8 cellular contexts compared by ENCODE assay signal in the genomic region with DNA sequence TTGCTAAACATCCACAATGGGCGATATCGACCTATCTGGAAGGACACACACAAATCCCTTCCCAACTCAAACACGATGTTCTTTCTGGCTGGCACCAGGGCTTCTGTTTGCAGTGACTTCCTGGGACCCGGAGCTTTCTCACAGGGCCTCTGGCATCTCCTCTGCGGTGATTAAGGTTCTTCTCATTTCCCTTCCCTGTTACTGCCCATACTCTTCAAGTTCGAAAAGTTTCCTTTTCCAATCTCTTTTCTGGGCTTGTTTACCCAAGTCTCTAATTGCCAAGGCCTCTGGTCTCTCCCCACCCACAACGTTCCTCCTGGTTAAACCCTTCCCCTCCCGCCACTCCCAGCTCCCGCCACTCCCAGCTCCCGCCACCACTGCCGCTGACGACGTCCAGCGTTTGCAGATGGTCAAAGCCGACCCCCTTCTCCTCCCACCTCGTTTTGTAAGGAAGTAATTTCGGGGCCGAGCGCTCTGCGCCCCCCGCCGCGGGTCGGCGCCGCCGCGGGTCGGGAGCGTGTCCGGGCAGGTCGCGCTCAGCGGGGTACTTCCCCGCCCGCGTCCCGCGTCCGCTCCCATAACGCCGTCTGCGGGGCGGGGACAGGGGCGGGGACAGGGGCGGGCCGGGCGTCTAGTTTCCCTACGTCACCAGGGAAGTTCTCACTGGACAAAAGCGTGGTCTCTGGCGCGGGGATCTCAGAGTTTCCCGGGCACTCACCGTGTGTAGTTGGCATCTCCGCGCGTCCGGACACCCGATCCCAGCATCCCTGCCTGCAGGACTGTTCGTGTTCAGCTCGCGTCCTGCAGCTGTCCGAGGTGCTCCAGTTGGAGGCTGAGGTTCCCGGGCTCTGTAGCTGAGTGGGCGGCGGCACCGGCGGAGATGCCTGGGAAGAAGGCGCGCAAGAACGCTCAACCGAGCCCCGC. TPM values are rescaled to one million over a fixed set of nuclear protein-coding genes. Genes with fewer than 3 reads are reported as not detected.
A peak's percentile ranks its signal among the peaks of the same experiment; 100 is the strongest.
DNase-seq lines count a peak whose midpoint lies in the region; ATAC-seq and TF ChIP-seq lines count a peak whose summit lies in the region.

A gene (plus strand): TSS at position 699 of the 924 bp plus-strand sequence. CDS start 182 bp downstream, at position 881.

- intact Hi-C loops in lower lobe of right lung (cut with DNase I): no loop called here

- ATAC-seq in GM19452 (IDR thresholded peaks at IDR 0.05; ENCODE audit: unreplicated experiment) (peak; percentile 63), HG03571 (IDR thresholded peaks at IDR 0.05; ENCODE audit: unreplicated experiment) (peak; percentile 73), lower lobe of right lung (peak; percentile 98)

- H3K9ac ChIP-seq in duodenal mucosa (ENCODE audit: low read depth in 1 of 2, low read length in 2 of 2): peak within 1 kb of the TSS; percentile 56 to 86

- peak within 1 kb of the TSS; percentile 93 for H3K27ac ChIP-seq in duodenal mucosa (ENCODE audit: low read depth, low read length)
- peak within 1 kb of the TSS; percentile 83 for H3K27ac ChIP-seq in lower lobe of right lung

- H3K36me3 ChIP-seq in duodenal mucosa (ENCODE audit: control insufficient read depth in 1 of 2, insufficient read depth in 2 of 2, low read length in 2 of 2): peaks cover 0 to 4% of the 10 kb centered on the region in 2 donors
- H3K36me3 ChIP-seq in lower lobe of right lung: no peaks in the 10 kb centered on the region

- TF ChIP-seq CTCF in lower lobe of right lung (IDR thresholded peaks at IDR 0.05): no peak

- DNase-seq in CD1c-positive myeloid dendritic cell (ENCODE audit: extremely low spot score) (peak; percentile 96), NCI-H82 (lab: John Stamatoyannopoulos, UW) (peak; percentile 91), lower lobe of right lung (peak; percentile 90)
- DNase-seq in activated CD4-positive, alpha-beta T cell treated with anti-CD3 and anti-CD28 coated beads, Interleukin-2, amount 50 U/mL, for 4 hours: peak; percentile 87 to 88
- DNase-seq in stimulated activated CD4-positive, alpha-beta T cell treated with anti-CD3 and anti-CD28 coated beads, TNF-alpha, amount 100 ng/mL, for 4 hours (ENCODE audit: low read depth in 3 of 3): peak; percentile 79 to 83 (median 82)

- H3K4me3 ChIP-seq in duodenal mucosa (ENCODE audit: low read depth in 1 of 2, low read length in 2 of 2): peak within 1 kb of the TSS; percentile 82 to 91
- peak within 1 kb of the TSS; percentile 71 for H3K4me3 ChIP-seq in lower lobe of right lung

- H3K27me3 ChIP-seq in duodenal mucosa (ENCODE audit: control insufficient read depth in 1 of 2, insufficient read depth in 2 of 2, low read length in 2 of 2): no peaks in the 10 kb centered on the region
- peaks cover 6% of the 10 kb centered on the region for H3K27me3 ChIP-seq in lower lobe of right lung (ENCODE audit: low read depth)

- H3K4me1 ChIP-seq in duodenal mucosa (ENCODE audit: control insufficient read depth in 1 of 2, insufficient read depth in 2 of 2, low read length in 2 of 2): peaks cover 8 to 15% of the 10 kb centered on the region in 2 donors
- peaks cover 24% of the 10 kb centered on the region for H3K4me1 ChIP-seq in lower lobe of right lung

- H3K9me3 ChIP-seq in duodenal mucosa (ENCODE audit: control insufficient read depth in 1 of 2, low read length in 2 of 2) (no peaks in the 10 kb centered on the region), lower lobe of right lung (no peaks in the 10 kb centered on the region)

RNA-seq across cellular contexts. Expression of the gene that starts here (rescaled TPM):
- total RNA-seq in lower lobe of right lung: 1.6 TPM

Comparison
In these comparisons a context has a peak if more than half of its experiments do, and no peak if none do; other contexts are left out.
1. Peak in every context shown above with its lines: DNase-seq, ATAC-seq, H3K4me3 ChIP-seq and H3K27ac ChIP-seq.